Comparison of ENCODE assay signal across 31 cellular contexts in genomic region chr5:51859624-51860023, GRCh38.
"Had no signal": no experiment of that assay in that cellular context is flagged by ENCODE, and none has a peak within 500 bp of the region (broad histone marks: within the 10 kb centered on the region; RNA-seq: fewer than 3 reads in every experiment).

No MANE protein-coding gene starts in this region.

- H3K4me3 ChIP-seq: ascending aorta, cardiac muscle cell, SJCRH30, SK-N-MC had no signal

- ATAC-seq: activated CD8-positive, alpha-beta T cell treated with anti-CD3 and anti-CD28 coated beads for 36 hours; activated T-cell treated with anti-CD3 and anti-CD28 coated beads, Interleukin-2, amount 50 U/mL, for 72 hours; activated T-helper 17 cell treated with anti-CD3 and anti-CD28 coated beads, Interleukin-2, amount 50 U/mL, for 72 hours had no signal

- H3K36me3 Mint-ChIP-seq: activated naive CD8-positive, alpha-beta T cell treated with anti-CD3 and anti-CD28 coated beads for 36 hours had no signal

- H3K27me3 ChIP-seq: ascending aorta, cardiac muscle cell, SJCRH30 had no signal

- H3K36me3 ChIP-seq: ascending aorta, cardiac muscle cell, SJCRH30, WERI-Rb-1 had no signal

- H3K4me1 ChIP-seq: ascending aorta, SJCRH30 had no signal

- H3K27me3 Mint-ChIP-seq: activated CD4-positive, alpha-beta T cell treated with anti-CD3 and anti-CD28 coated beads, Interleukin-2, amount 10 ng/mL, durations not matched to agents 24 days and 14 days; activated CD8-positive, alpha-beta T cell treated with anti-CD3 and anti-CD28 coated beads for 36 hours; activated naive CD8-positive, alpha-beta T cell treated with anti-CD3 and anti-CD28 coated beads for 36 hours; activated T-helper 17 cell treated with anti-CD3 and anti-CD28 coated beads, Interleukin-2, amount 50 U/mL, for 72 hours; central memory CD8-positive, alpha-beta T cell had no signal

- H3K27ac ChIP-seq: ascending aorta, cardiac muscle cell, SJCRH30, SK-N-MC, WERI-Rb-1 had no signal

- H3K4me1 Mint-ChIP-seq: activated CD4-positive, alpha-beta T cell treated with anti-CD3 and anti-CD28 coated beads, Interleukin-2, amount 10 ng/mL, durations not matched to agents 24 days and 14 days; activated naive CD8-positive, alpha-beta T cell treated with anti-CD3 and anti-CD28 coated beads for 36 hours; activated T-helper 17 cell treated with anti-CD3 and anti-CD28 coated beads, Interleukin-2, amount 50 U/mL, for 72 hours; central memory CD8-positive, alpha-beta T cell had no signal

- H3K4me3 Mint-ChIP-seq: activated CD4-positive, alpha-beta T cell treated with anti-CD3 and anti-CD28 coated beads, Interleukin-2, amount 10 ng/mL, durations not matched to agents 24 days and 14 days; activated CD8-positive, alpha-beta T cell treated with anti-CD3 and anti-CD28 coated beads for 36 hours; activated naive CD8-positive, alpha-beta T cell treated with anti-CD3 and anti-CD28 coated beads for 36 hours; activated T-cell treated with anti-CD3 and anti-CD28 coated beads, Interleukin-2, amount 50 U/mL, for 72 hours; activated T-helper 17 cell treated with anti-CD3 and anti-CD28 coated beads, Interleukin-2, amount 50 U/mL, for 72 hours; central memory CD8-positive, alpha-beta T cell had no signal

- H3K9me3 ChIP-seq: ascending aorta, SJCRH30 had no signal

- DNase-seq: activated CD4-positive, alpha-beta T cell treated with anti-CD3 and anti-CD28 coated beads, Interleukin-2, amount 10 ng/mL, durations not matched to agents 24 days and 14 days; activated CD4-positive, alpha-beta T cell treated with anti-CD3 and anti-CD28 coated beads, Interleukin-2, amount 50 U/mL, for 4 hours; activated CD8-positive, alpha-beta T cell treated with anti-CD3 and anti-CD28 coated beads for 36 hours; activated effector memory CD4-positive, alpha-beta T cell treated with anti-CD3 and anti-CD28 coated beads, Interleukin-2, amount 50 U/mL, for 16 hours; activated naive CD4-positive, alpha-beta T cell; activated naive CD4-positive, alpha-beta T cell treated with anti-CD3 and anti-CD28 coated beads, Interleukin-2, amount 50 U/mL, for 16 hours; activated naive CD8-positive, alpha-beta T cell treated with anti-CD3 and anti-CD28 coated beads for 36 hours; activated T-cell treated with anti-CD3 and anti-CD28 coated beads, Interleukin-2, amount 50 U/mL, for 1 hour; activated T-cell treated with anti-CD3 and anti-CD28 coated beads, Interleukin-2, amount 50 U/mL, for 72 hours; amniotic stem cell; Kasumi-1; MM.1S; MV-4-11; NCI-H1092; NCI-H1436 treated with DMSO at 0.1 percent for 48 hours; NCI-H187; NCI-H2029 treated with DMSO at 0.1 percent for 48 hours; NCI-H2107; NCI-H226; NCI-H526; NCI-H748 treated with DMSO at 0.1 percent for 48 hours; OCI-M1; SHP77; SJCRH30; T1000; WERI-Rb-1 had no signal

- H3K9me3 Mint-ChIP-seq: activated CD4-positive, alpha-beta T cell treated with anti-CD3 and anti-CD28 coated beads, Interleukin-2, amount 10 ng/mL, durations not matched to agents 24 days and 14 days; activated CD8-positive, alpha-beta T cell treated with anti-CD3 and anti-CD28 coated beads for 36 hours; activated naive CD8-positive, alpha-beta T cell treated with anti-CD3 and anti-CD28 coated beads for 36 hours had no signal

- H3K27ac Mint-ChIP-seq: activated CD4-positive, alpha-beta T cell treated with anti-CD3 and anti-CD28 coated beads, Interleukin-2, amount 10 ng/mL, durations not matched to agents 24 days and 14 days; activated CD8-positive, alpha-beta T cell treated with anti-CD3 and anti-CD28 coated beads for 36 hours; activated naive CD8-positive, alpha-beta T cell treated with anti-CD3 and anti-CD28 coated beads for 36 hours; activated T-cell treated with anti-CD3 and anti-CD28 coated beads, Interleukin-2, amount 50 U/mL, for 72 hours; activated T-helper 17 cell treated with anti-CD3 and anti-CD28 coated beads, Interleukin-2, amount 50 U/mL, for 72 hours had no signal
